In the genomic region with DNA sequence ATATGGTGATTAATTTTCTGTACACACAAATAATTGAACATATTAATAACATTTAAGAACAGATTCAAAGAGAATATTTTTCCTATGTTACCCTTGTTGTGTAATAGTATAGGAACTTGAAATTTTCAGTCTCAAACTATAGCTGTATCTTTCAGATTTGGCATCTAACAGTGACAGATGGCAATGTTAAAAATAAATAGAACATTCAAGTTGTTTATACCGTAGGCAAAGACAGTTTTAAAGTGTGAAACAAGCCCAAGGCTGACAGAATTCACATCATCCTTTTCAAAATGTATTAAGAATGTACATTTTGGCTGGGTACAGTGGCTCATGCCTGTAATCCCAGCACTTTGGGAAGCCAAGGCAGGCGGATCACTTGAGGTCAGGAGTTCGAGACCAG, we compare ENCODE assay signal across 23 cellular contexts.
"Had no signal": no experiment of that assay in that cellular context is flagged by ENCODE, and none has a peak within 500 bp of the region (broad histone marks: within the 10 kb centered on the region; RNA-seq: fewer than 3 reads in every experiment).

No MANE protein-coding gene starts in this region.

- H3K27me3 Mint-ChIP-seq: type B pancreatic cell had no signal

- DNase-seq: colonic mucosa; dermis blood vessel endothelial cell; effector memory CD8-positive, alpha-beta T cell; foreskin fibroblast; heart left ventricle; left cardiac atrium; left lung; mesenchymal stem cell; naive thymus-derived CD4-positive, alpha-beta T cell; nucleus accumbens; stimulated activated CD4-positive, alpha-beta T cell treated with anti-CD3 and anti-CD28 coated beads, Interleukin-12 subunit alpha, Interleukin-12 subunit beta, amount 100 ng/mL, for 4 hours; stimulated activated CD4-positive, alpha-beta T cell treated with anti-CD3 and anti-CD28 coated beads, Interleukin-1b, Interleukin-23, amount 100 ng/mL, for 48 hours; stimulated activated CD4-positive, alpha-beta T cell treated with anti-CD3 and anti-CD28 coated beads, Interleukin-4, amount 100 ng/mL, for 1 hour; stimulated activated CD8-positive, alpha-beta memory T cell treated with anti-CD3 and anti-CD28 coated beads, Interleukin-4, amount 100 ng/mL, for 48 hours; stimulated activated naive CD4-positive, alpha-beta T cell treated with Interleukin-2 at 50 U/mL for 16 hours; stomach; testis; tibial artery had no signal

- H3K9me3 Mint-ChIP-seq: effector memory CD8-positive, alpha-beta T cell; type B pancreatic cell had no signal

- ATAC-seq: effector memory CD8-positive, alpha-beta T cell; gastroesophageal sphincter; heart left ventricle; left cardiac atrium; left lung; naive thymus-derived CD4-positive, alpha-beta T cell; sciatic nerve had no signal

- H3K27ac Mint-ChIP-seq: effector memory CD8-positive, alpha-beta T cell; mesothelial cell of epicardium; naive thymus-derived CD4-positive, alpha-beta T cell; nephron; type B pancreatic cell had no signal

- H3K4me1 Mint-ChIP-seq: mesothelial cell of epicardium, nephron had no signal

- H3K4me3 Mint-ChIP-seq: effector memory CD8-positive, alpha-beta T cell; mesothelial cell of epicardium; naive thymus-derived CD4-positive, alpha-beta T cell; nephron; type B pancreatic cell had no signal
